Comparison of ENCODE assay signal across 3 cellular contexts in genomic region chr12:131489718-131490117, GRCh38.
"Had no signal": no experiment of that assay in that cellular context is flagged by ENCODE, and none has a peak within 500 bp of the region (broad histone marks: within the 10 kb centered on the region; RNA-seq: fewer than 3 reads in every experiment).

No MANE protein-coding gene starts in this region.

- ATAC-seq: GM12878 had no signal

- H3K4me3 ChIP-seq: GM12878 had no signal

- DNase-seq: GDM1, GF-D8 had no signal
